14 cellular contexts compared by ENCODE assay signal in genomic region chr6:12331951-12332749, GRCh38. TPM values are rescaled to one million over a fixed set of nuclear protein-coding genes. Genes with fewer than 3 reads are reported as not detected.
DNase-seq lines count a peak whose midpoint lies in the region; ATAC-seq and TF ChIP-seq lines count a peak whose summit lies in the region.
"Had no signal": no experiment of that assay in that cellular context is flagged by ENCODE, and none has a peak within 500 bp of the region (broad histone marks: within the 10 kb centered on the region; RNA-seq: fewer than 3 reads in every experiment).

No MANE protein-coding gene starts in this region.

- H3K4me1 ChIP-seq in endodermal cell (ENCODE audit: control insufficient read depth, insufficient read depth, low read length) (peaks cover 15% of the 10 kb centered on the region), mucosa of rectum (ENCODE audit: control insufficient read depth in 2 of 2, insufficient read depth in 2 of 2, low read length in 2 of 2) (peaks cover 17 to 28% of the 10 kb centered on the region in 2 donors)

- H3K4me3 ChIP-seq in endodermal cell (ENCODE audit: low read length) (no peak overlapping the region), mucosa of rectum (ENCODE audit: low read length in 2 of 2) (peak overlapping the region in 1 of 2 donors; percentile 5)

- intact Hi-C loops in CD4-positive, alpha-beta T cell (cut with DNase I, micrococcal nuclease), result no loop called here

- no peak for TF ChIP-seq CTCF in endodermal cell (conservative IDR thresholded peaks at IDR 0.05)
- no peak for TF ChIP-seq CTCF in CD4-positive, alpha-beta T cell (IDR thresholded peaks at IDR 0.05)

- H3K36me3 Mint-ChIP-seq in endodermal cell (ENCODE audit: low read depth), result no peaks in the 10 kb centered on the region
- no peaks in the 10 kb centered on the region for H3K36me3 Mint-ChIP-seq in CD4-positive, alpha-beta T cell (ENCODE audit: low read depth)
- H3K36me3 Mint-ChIP-seq: CD8-positive, alpha-beta memory T cell; stimulated activated memory B cell treated with anti-CD40 and anti-IgM and Interleukin-4, amounts not matched to agents 10 μg/mL and 1 μg/mL and 100 μg/mL, for 72 hours had no signal

- H3K4me1 Mint-ChIP-seq in endodermal cell, result peaks cover 37% of the 10 kb centered on the region
- peaks cover 5% of the 10 kb centered on the region for H3K4me1 Mint-ChIP-seq in CD4-positive, alpha-beta T cell (ENCODE audit: low read depth)
- H3K4me1 Mint-ChIP-seq: CD8-positive, alpha-beta memory T cell had no signal

- CTCF ChIA-PET in CD4-positive, alpha-beta T cell (lab: Charles Lee), result no interaction called here

- no peaks in the 10 kb centered on the region for H3K9me3 Mint-ChIP-seq in endodermal cell
- H3K9me3 Mint-ChIP-seq in CD4-positive, alpha-beta T cell, result no peaks in the 10 kb centered on the region
- H3K9me3 Mint-ChIP-seq: CD8-positive, alpha-beta memory T cell; stimulated activated memory B cell treated with anti-CD40 and anti-IgM and Interleukin-4, amounts not matched to agents 10 μg/mL and 1 μg/mL and 100 μg/mL, for 72 hours had no signal

- no peaks in the 10 kb centered on the region for H3K9me3 ChIP-seq in endodermal cell (ENCODE audit: control insufficient read depth, low read length)
- no peaks in the 10 kb centered on the region for H3K9me3 ChIP-seq in mucosa of rectum (ENCODE audit: control insufficient read depth in 2 of 2, low read length in 2 of 2)
- no peaks in the 10 kb centered on the region for H3K9me3 ChIP-seq in CD4-positive, alpha-beta T cell (ENCODE audit: control insufficient read depth, low read length)

- peaks cover 59% of the 10 kb centered on the region for H3K27me3 Mint-ChIP-seq in endodermal cell (ENCODE audit: insufficient read depth)
- no peaks in the 10 kb centered on the region for H3K27me3 Mint-ChIP-seq in CD4-positive, alpha-beta T cell
- H3K27me3 Mint-ChIP-seq: stimulated activated memory B cell treated with anti-CD40 and anti-IgM and Interleukin-4, amounts not matched to agents 10 μg/mL and 1 μg/mL and 100 μg/mL, for 72 hours had no signal

- H3K27me3 ChIP-seq in endodermal cell (ENCODE audit: control insufficient read depth, insufficient read depth, low read length, poor library complexity, severe bottlenecking) (peaks cover 22% of the 10 kb centered on the region), mucosa of rectum (ENCODE audit: control insufficient read depth in 2 of 2, insufficient read depth in 2 of 2, low read length in 2 of 2) (no peaks in the 10 kb centered on the region)
- H3K27me3 ChIP-seq in CD4-positive, alpha-beta T cell (ENCODE audit: control insufficient read depth, insufficient read depth, low read length), result no peaks in the 10 kb centered on the region

- no peaks in the 10 kb centered on the region for H3K36me3 ChIP-seq in endodermal cell (ENCODE audit: control insufficient read depth, insufficient read depth, low read length)
- no peaks in the 10 kb centered on the region for H3K36me3 ChIP-seq in mucosa of rectum (ENCODE audit: control insufficient read depth in 2 of 2, insufficient read depth in 2 of 2, low read length in 2 of 2)

- 81 to 94% methylated on average over 5 to 8 of the region's 8 CpGs for WGBS in endodermal cell (ENCODE audit: insufficient coverage in 1 of 2, insufficient read length in 1 of 2), 2 experiments

- DNase-seq in CD1c-positive myeloid dendritic cell (ENCODE audit: extremely low spot score), result peak; percentile 22
- DNase-seq in NCI-H2029 (lab: John Stamatoyannopoulos, UW), result peak; percentile 24
- peak; percentile 64 for DNase-seq in endodermal cell
- no peak for DNase-seq in CD4-positive, alpha-beta T cell
- DNase-seq in GM19240 (ENCODE audit: insufficient read length, low spot score), result no peak
- DNase-seq: activated CD8-positive, alpha-beta T cell treated with anti-CD3 and anti-CD28 coated beads, Interleukin-2, amount 10 ng/mL, durations not matched to agents 7 days and 5 days; CD8-positive, alpha-beta memory T cell; foreskin melanocyte; nucleus accumbens; stimulated activated CD4-positive, alpha-beta T cell treated with anti-CD3 and anti-CD28 coated beads, Interleukin-2, amount 100 ng/mL, for 24 hours had no signal

- H3K27ac ChIP-seq in endodermal cell (ENCODE audit: low read depth, low read length), result no peak overlapping the region
- H3K27ac ChIP-seq in mucosa of rectum (ENCODE audit: low read depth in 2 of 2, low read length in 2 of 2), result peak overlapping the region; percentile 91 to 93
- no peak overlapping the region for H3K27ac ChIP-seq in CD4-positive, alpha-beta T cell (ENCODE audit: low read depth, low read length)

- H3K9ac ChIP-seq in endodermal cell (ENCODE audit: extremely low read depth, low read length, poor library complexity, severe bottlenecking), result no peak overlapping the region
- H3K9ac ChIP-seq in mucosa of rectum (ENCODE audit: low read depth in 1 of 2, low read length in 2 of 2), result peak overlapping the region; percentile 49

- POLR2A ChIA-PET in CD4-positive, alpha-beta T cell (lab: Charles Lee), result interaction anchor here (0.6 kb wide), 1 partner anchor 162 kb away, joined by 3 read pairs; no protein-coding TSS in a partner anchor

- H3K27ac Mint-ChIP-seq in endodermal cell, result peak overlapping the region; percentile 82
- no peak overlapping the region for H3K27ac Mint-ChIP-seq in CD4-positive, alpha-beta T cell
- H3K27ac Mint-ChIP-seq: activated CD8-positive, alpha-beta T cell treated with anti-CD3 and anti-CD28 coated beads, Interleukin-2, amount 10 ng/mL, durations not matched to agents 7 days and 5 days; stimulated activated memory B cell treated with anti-CD40 and anti-IgM and Interleukin-4, amounts not matched to agents 10 μg/mL and 1 μg/mL and 100 μg/mL, for 72 hours had no signal

- H3K4me3 Mint-ChIP-seq in endodermal cell, result no peak overlapping the region
- H3K4me3 Mint-ChIP-seq in CD4-positive, alpha-beta T cell, result no peak overlapping the region
- H3K4me3 Mint-ChIP-seq: activated CD8-positive, alpha-beta T cell treated with anti-CD3 and anti-CD28 coated beads, Interleukin-2, amount 10 ng/mL, durations not matched to agents 7 days and 5 days; CD8-positive, alpha-beta memory T cell; stimulated activated memory B cell treated with anti-CD40 and anti-IgM and Interleukin-4, amounts not matched to agents 10 μg/mL and 1 μg/mL and 100 μg/mL, for 72 hours had no signal

- ATAC-seq in CD4-positive, alpha-beta T cell (ENCODE audit: poor library complexity), result no peak
- ATAC-seq in GM19328 (IDR thresholded peaks at IDR 0.05; ENCODE audit: unreplicated experiment) (no peak), HG03095 (IDR thresholded peaks at IDR 0.05; ENCODE audit: unreplicated experiment) (no peak)
- ATAC-seq: activated CD8-positive, alpha-beta T cell treated with anti-CD3 and anti-CD28 coated beads, Interleukin-2, amount 10 ng/mL, durations not matched to agents 7 days and 5 days; stimulated activated memory B cell treated with anti-CD40 and anti-IgM and Interleukin-4, amounts not matched to agents 10 μg/mL and 1 μg/mL and 100 μg/mL, for 72 hours had no signal

RNA-seq across cellular contexts. Expression of gene EDN1, which starts 42.0 kb away (rescaled TPM):
- under 1 TPM; 0.27 to 0.46 TPM for total RNA-seq in endodermal cell
- 3.5 TPM for polyA plus RNA-seq in endodermal cell (2013, experiment 1 of 2)
- 4.5 TPM for polyA plus RNA-seq in endodermal cell (2013, experiment 2 of 2)
- total RNA-seq in CD4-positive, alpha-beta T cell, result 1 to 10 TPM in 1 of 2 experiments, under 1 TPM in 1; 0.80 to 1.1 TPM
- total RNA-seq: activated CD8-positive, alpha-beta T cell treated with anti-CD3 and anti-CD28 coated beads, Interleukin-2, amount 10 ng/mL, durations not matched to agents 7 days and 5 days had no signal
- polyA plus RNA-seq: CD8-positive, alpha-beta memory T cell had no signal

Comparison
In these comparisons a context has a peak if more than half of its experiments do, and no peak if none do; other contexts are left out.
1. DNase-seq: peak in CD1c-positive myeloid dendritic cell (single experiment), NCI-H2029 (single experiment) and endodermal cell (single experiment); none in CD4-positive, alpha-beta T cell (0 of 10) and GM19240 (single experiment).
2. H3K27ac ChIP-seq: peak in mucosa of rectum (2 of 2); none in endodermal cell (single experiment) and CD4-positive, alpha-beta T cell (single experiment).